ENCODE assay signal across 14 cellular contexts in genomic region chr10:62057872-62058271, GRCh38.
A peak's percentile ranks its signal among the peaks of the same experiment; 100 is the strongest.
DNase-seq lines count a peak whose midpoint lies in the region; ATAC-seq, FAIRE-seq and TF ChIP-seq lines count a peak whose summit lies in the region.
"Had no signal": no experiment of that assay in that cellular context is flagged by ENCODE, and none has a peak within 500 bp of the region (broad histone marks: within the 10 kb centered on the region; RNA-seq: fewer than 3 reads in every experiment).

No MANE protein-coding gene starts in this region.

- peaks cover 0 to 9% (median 0%) of the 10 kb centered on the region in 7 donors for H3K9me3 Mint-ChIP-seq in CD4-positive, CD25-positive, alpha-beta regulatory T cell
- H3K9me3 Mint-ChIP-seq in stimulated activated memory B cell treated with anti-CD40 and anti-IgM and Interleukin-4, amounts not matched to agents 10 μg/mL and 1 μg/mL and 100 μg/mL, for 72 hours = peaks cover 3% of the 10 kb centered on the region
- H3K9me3 Mint-ChIP-seq in T-helper 2 cell treated with Interferon-gamma antibody and Interleukin-4, amounts not matched to agents 5 μg/mL and 100 μg/mL, for 36 hours = peaks cover 6% of the 10 kb centered on the region
- H3K9me3 Mint-ChIP-seq in activated CD8-positive, alpha-beta T cell treated with anti-CD3 and anti-CD28 coated beads, Interleukin-2, amount 10 ng/mL, durations not matched to agents 7 days and 5 days (ENCODE audit: insufficient read depth) = peaks cover 13% of the 10 kb centered on the region

- POLR2A ChIA-PET in activated CD8-positive, alpha-beta T cell treated with anti-CD3 and anti-CD28 coated beads, Interleukin-2, amount 10 ng/mL, durations not matched to agents 7 days and 5 days (lab: Charles Lee) = no interaction called here

- peak overlapping the region in 2 of 3 donors; percentile 95 for H3K27ac Mint-ChIP-seq in CD4-positive, CD25-positive, alpha-beta regulatory T cell
- peak overlapping the region; percentile 99 for H3K27ac Mint-ChIP-seq in stimulated activated memory B cell treated with anti-CD40 and anti-IgM and Interleukin-4, amounts not matched to agents 10 μg/mL and 1 μg/mL and 100 μg/mL, for 72 hours
- no peak overlapping the region for H3K27ac Mint-ChIP-seq in T-helper 2 cell treated with Interferon-gamma antibody and Interleukin-4, amounts not matched to agents 5 μg/mL and 100 μg/mL, for 36 hours
- no peak overlapping the region for H3K27ac Mint-ChIP-seq in activated CD8-positive, alpha-beta T cell treated with anti-CD3 and anti-CD28 coated beads, Interleukin-2, amount 10 ng/mL, durations not matched to agents 7 days and 5 days

- H3K27me3 ChIP-seq in CD4-positive, CD25-positive, alpha-beta regulatory T cell (ENCODE audit: control insufficient read depth, insufficient read depth, low read length) = no peaks in the 10 kb centered on the region

- H3K9ac ChIP-seq in kidney (ENCODE audit: low read length in 2 of 2) = peak overlapping the region in 1 of 2 donors; percentile 5

- no peak for DNase-seq in CD4-positive, CD25-positive, alpha-beta regulatory T cell
- no peak for DNase-seq in kidney
- no peak for DNase-seq in hippocampal formation (lab: John Stamatoyannopoulos, UW)
- DNase-seq in T-helper 2 cell treated with Interferon-gamma antibody and Interleukin-4, amounts not matched to agents 5 μg/mL and 100 μg/mL, for 36 hours (ENCODE audit: low spot score) = no peak
- no peak for DNase-seq in activated CD8-positive, alpha-beta T cell treated with anti-CD3 and anti-CD28 coated beads, Interleukin-2, amount 10 ng/mL, durations not matched to agents 7 days and 5 days
- DNase-seq: activated CD8-positive, alpha-beta memory T cell treated with anti-CD3 and anti-CD28 coated beads, Interleukin-2, amount 50 U/mL, for 48 hours; DMS 273 treated with DMSO at 0.1 percent for 48 hours; KBM-7; left colon; NCI-H2107; posterior cingulate gyrus had no signal

- H3K9me3 ChIP-seq in CD4-positive, CD25-positive, alpha-beta regulatory T cell (ENCODE audit: control insufficient read depth in 2 of 2, low read length in 2 of 2) = no peaks in the 10 kb centered on the region
- no peaks in the 10 kb centered on the region for H3K9me3 ChIP-seq in kidney (ENCODE audit: control insufficient read depth in 1 of 2, low read length in 2 of 2)

- peak overlapping the region; percentile 84 to 94 (median 93) for H3K4me3 Mint-ChIP-seq in CD4-positive, CD25-positive, alpha-beta regulatory T cell
- H3K4me3 Mint-ChIP-seq in stimulated activated memory B cell treated with anti-CD40 and anti-IgM and Interleukin-4, amounts not matched to agents 10 μg/mL and 1 μg/mL and 100 μg/mL, for 72 hours = no peak overlapping the region
- no peak overlapping the region for H3K4me3 Mint-ChIP-seq in T-helper 2 cell treated with Interferon-gamma antibody and Interleukin-4, amounts not matched to agents 5 μg/mL and 100 μg/mL, for 36 hours
- no peak overlapping the region for H3K4me3 Mint-ChIP-seq in activated CD8-positive, alpha-beta T cell treated with anti-CD3 and anti-CD28 coated beads, Interleukin-2, amount 10 ng/mL, durations not matched to agents 7 days and 5 days

- ATAC-seq in CD4-positive, CD25-positive, alpha-beta regulatory T cell (ENCODE audit: low read depth in 2 of 2) = no peak
- no peak for ATAC-seq in stimulated activated memory B cell treated with anti-CD40 and anti-IgM and Interleukin-4, amounts not matched to agents 10 μg/mL and 1 μg/mL and 100 μg/mL, for 72 hours
- ATAC-seq in activated CD8-positive, alpha-beta T cell treated with anti-CD3 and anti-CD28 coated beads, Interleukin-2, amount 10 ng/mL, durations not matched to agents 7 days and 5 days = no peak
- ATAC-seq in HG03378 (IDR thresholded peaks at IDR 0.05; ENCODE audit: unreplicated experiment) = no peak
- ATAC-seq: left colon had no signal

- peak overlapping the region; percentile 99 for H3K4me3 ChIP-seq in CD4-positive, CD25-positive, alpha-beta regulatory T cell (ENCODE audit: low read depth, low read length)
- H3K4me3 ChIP-seq in WI38 (ENCODE audit: low read depth, low read length) = 0 out of 2 replicates have a peak overlapping the region, but pooled peaks have one; percentile 5
- peak overlapping the region in 1 of 2 donors; percentile 22 for H3K4me3 ChIP-seq in kidney (ENCODE audit: low read length in 2 of 2)

- peaks cover 94% of the 10 kb centered on the region for H3K4me1 ChIP-seq in CD4-positive, CD25-positive, alpha-beta regulatory T cell (ENCODE audit: control insufficient read depth, insufficient read depth, low read length, poor library complexity, severe bottlenecking)
- H3K4me1 ChIP-seq in kidney (ENCODE audit: control insufficient read depth in 1 of 2, insufficient read depth in 1 of 2, low read depth in 1 of 2, low read length in 2 of 2) = peaks cover 15 to 55% of the 10 kb centered on the region in 2 donors

- intact Hi-C loops in kidney (cut with DNase I) = no loop called here

- TF ChIP-seq CTCF in WI38 (IDR thresholded peaks at IDR 0.05; ENCODE audit: low read depth, low read length) = no peak
- no peak for TF ChIP-seq CTCF in kidney (IDR thresholded peaks at IDR 0.05; ENCODE audit: borderline replicate concordance, extremely low read depth, insufficient read depth)

- H3K36me3 ChIP-seq in CD4-positive, CD25-positive, alpha-beta regulatory T cell (ENCODE audit: control insufficient read depth, insufficient read depth, low read length) = peaks cover 76% of the 10 kb centered on the region
- H3K36me3 ChIP-seq in kidney (ENCODE audit: control insufficient read depth in 1 of 2, insufficient read depth in 2 of 2, low read length in 2 of 2) = peaks cover 13 to 37% of the 10 kb centered on the region in 2 donors

- H3K36me3 Mint-ChIP-seq in CD4-positive, CD25-positive, alpha-beta regulatory T cell = peaks cover 91% of the 10 kb centered on the region
- peaks cover 91% of the 10 kb centered on the region for H3K36me3 Mint-ChIP-seq in stimulated activated memory B cell treated with anti-CD40 and anti-IgM and Interleukin-4, amounts not matched to agents 10 μg/mL and 1 μg/mL and 100 μg/mL, for 72 hours
- peaks cover 90% of the 10 kb centered on the region for H3K36me3 Mint-ChIP-seq in T-helper 2 cell treated with Interferon-gamma antibody and Interleukin-4, amounts not matched to agents 5 μg/mL and 100 μg/mL, for 36 hours (ENCODE audit: low read depth)
- H3K36me3 Mint-ChIP-seq in activated CD8-positive, alpha-beta T cell treated with anti-CD3 and anti-CD28 coated beads, Interleukin-2, amount 10 ng/mL, durations not matched to agents 7 days and 5 days (ENCODE audit: low read depth) = peaks cover 96% of the 10 kb centered on the region

- no peaks in the 10 kb centered on the region for H3K27me3 Mint-ChIP-seq in CD4-positive, CD25-positive, alpha-beta regulatory T cell
- H3K27me3 Mint-ChIP-seq in stimulated activated memory B cell treated with anti-CD40 and anti-IgM and Interleukin-4, amounts not matched to agents 10 μg/mL and 1 μg/mL and 100 μg/mL, for 72 hours = no peaks in the 10 kb centered on the region
- H3K27me3 Mint-ChIP-seq in T-helper 2 cell treated with Interferon-gamma antibody and Interleukin-4, amounts not matched to agents 5 μg/mL and 100 μg/mL, for 36 hours (ENCODE audit: low read depth) = no peaks in the 10 kb centered on the region
- no peaks in the 10 kb centered on the region for H3K27me3 Mint-ChIP-seq in activated CD8-positive, alpha-beta T cell treated with anti-CD3 and anti-CD28 coated beads, Interleukin-2, amount 10 ng/mL, durations not matched to agents 7 days and 5 days (ENCODE audit: low read depth)

- no peak for FAIRE-seq in kidney (lab: Jason Lieb, UNC)

- CTCF ChIA-PET in activated CD8-positive, alpha-beta T cell treated with anti-CD3 and anti-CD28 coated beads, Interleukin-2, amount 10 ng/mL, durations not matched to agents 7 days and 5 days (lab: Charles Lee) = interaction anchor here (1.8 kb wide), 1 partner anchor 8 kb away, joined by 6 read pairs; no protein-coding TSS in a partner anchor

- H3K4me1 Mint-ChIP-seq in CD4-positive, CD25-positive, alpha-beta regulatory T cell = peaks cover 82 to 100% (median 91%) of the 10 kb centered on the region in 4 donors
- H3K4me1 Mint-ChIP-seq in stimulated activated memory B cell treated with anti-CD40 and anti-IgM and Interleukin-4, amounts not matched to agents 10 μg/mL and 1 μg/mL and 100 μg/mL, for 72 hours = peaks cover 85% of the 10 kb centered on the region
- peaks cover 87% of the 10 kb centered on the region for H3K4me1 Mint-ChIP-seq in T-helper 2 cell treated with Interferon-gamma antibody and Interleukin-4, amounts not matched to agents 5 μg/mL and 100 μg/mL, for 36 hours (ENCODE audit: low read depth)
- H3K4me1 Mint-ChIP-seq in activated CD8-positive, alpha-beta T cell treated with anti-CD3 and anti-CD28 coated beads, Interleukin-2, amount 10 ng/mL, durations not matched to agents 7 days and 5 days (ENCODE audit: low read depth) = peaks cover 76% of the 10 kb centered on the region

- peak overlapping the region; percentile 95 for H3K27ac ChIP-seq in CD4-positive, CD25-positive, alpha-beta regulatory T cell (ENCODE audit: insufficient read depth, low read length, poor library complexity, severe bottlenecking)
- H3K27ac ChIP-seq in kidney (ENCODE audit: low read depth in 2 of 2, low read length in 2 of 2) = peak overlapping the region; percentile 30 to 94

Comparison
In these comparisons a context has a peak if more than half of its experiments do, and no peak if none do; other contexts are left out.
1. H3K27ac Mint-ChIP-seq: peak in CD4-positive, CD25-positive, alpha-beta regulatory T cell (2 of 3) and stimulated activated memory B cell treated with anti-CD40 and anti-IgM and Interleukin-4, amounts not matched to agents 10 μg/mL and 1 μg/mL and 100 μg/mL, for 72 hours (single experiment); none in T-helper 2 cell treated with Interferon-gamma antibody and Interleukin-4, amounts not matched to agents 5 μg/mL and 100 μg/mL, for 36 hours (single experiment) and activated CD8-positive, alpha-beta T cell treated with anti-CD3 and anti-CD28 coated beads, Interleukin-2, amount 10 ng/mL, durations not matched to agents 7 days and 5 days (single experiment).
2. H3K4me3 Mint-ChIP-seq: peak in CD4-positive, CD25-positive, alpha-beta regulatory T cell (4 of 4); none in stimulated activated memory B cell treated with anti-CD40 and anti-IgM and Interleukin-4, amounts not matched to agents 10 μg/mL and 1 μg/mL and 100 μg/mL, for 72 hours (single experiment), T-helper 2 cell treated with Interferon-gamma antibody and Interleukin-4, amounts not matched to agents 5 μg/mL and 100 μg/mL, for 36 hours (single experiment) and activated CD8-positive, alpha-beta T cell treated with anti-CD3 and anti-CD28 coated beads, Interleukin-2, amount 10 ng/mL, durations not matched to agents 7 days and 5 days (single experiment).